1 cellular context compared by ENCODE assay signal in the genomic region with DNA sequence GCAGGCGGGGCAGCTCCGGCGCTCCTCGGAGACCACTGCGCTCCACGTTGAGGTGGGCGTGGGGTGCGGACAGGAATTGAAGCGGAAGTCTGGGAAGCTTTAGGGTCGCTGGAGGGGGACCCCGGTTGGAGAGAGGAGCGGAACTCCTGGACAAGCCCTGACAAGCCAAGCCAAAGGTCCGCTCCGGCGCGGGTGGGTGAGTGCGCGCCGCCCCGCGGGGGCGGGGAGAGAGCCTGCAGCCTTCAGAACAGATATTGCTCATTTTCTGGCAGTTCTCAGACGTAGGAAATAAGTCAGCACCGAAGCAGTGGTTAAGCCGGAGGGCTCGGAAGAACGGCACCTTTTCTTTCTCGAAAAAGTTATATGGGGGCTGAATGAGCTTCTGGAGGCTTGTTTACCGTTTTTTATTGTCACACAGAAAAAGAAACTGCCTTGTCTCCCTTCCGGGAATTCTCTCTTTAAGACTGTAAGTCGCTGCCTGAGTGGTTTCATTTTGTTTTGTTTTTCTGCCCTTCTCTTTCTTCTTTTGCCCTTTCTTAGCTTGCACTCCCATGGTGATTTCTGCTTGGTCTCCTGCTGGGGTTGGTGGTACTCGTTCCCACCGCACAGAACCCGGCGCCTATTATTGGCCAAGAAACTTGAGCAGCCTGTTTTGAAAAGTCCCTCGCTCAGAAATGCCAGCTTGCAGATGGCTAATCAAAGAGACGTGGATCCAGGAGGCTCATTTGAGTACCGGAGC.
TF ChIP-seq lines count a peak whose summit lies in the region.

No MANE protein-coding gene starts in this region.

TF ChIP-seq in GM12878, 131 proteins besides CTCF, POLR2A, EP300 and RAD21 (continued from another document and continues in another):
- TF ChIP-seq, protein P1, sequence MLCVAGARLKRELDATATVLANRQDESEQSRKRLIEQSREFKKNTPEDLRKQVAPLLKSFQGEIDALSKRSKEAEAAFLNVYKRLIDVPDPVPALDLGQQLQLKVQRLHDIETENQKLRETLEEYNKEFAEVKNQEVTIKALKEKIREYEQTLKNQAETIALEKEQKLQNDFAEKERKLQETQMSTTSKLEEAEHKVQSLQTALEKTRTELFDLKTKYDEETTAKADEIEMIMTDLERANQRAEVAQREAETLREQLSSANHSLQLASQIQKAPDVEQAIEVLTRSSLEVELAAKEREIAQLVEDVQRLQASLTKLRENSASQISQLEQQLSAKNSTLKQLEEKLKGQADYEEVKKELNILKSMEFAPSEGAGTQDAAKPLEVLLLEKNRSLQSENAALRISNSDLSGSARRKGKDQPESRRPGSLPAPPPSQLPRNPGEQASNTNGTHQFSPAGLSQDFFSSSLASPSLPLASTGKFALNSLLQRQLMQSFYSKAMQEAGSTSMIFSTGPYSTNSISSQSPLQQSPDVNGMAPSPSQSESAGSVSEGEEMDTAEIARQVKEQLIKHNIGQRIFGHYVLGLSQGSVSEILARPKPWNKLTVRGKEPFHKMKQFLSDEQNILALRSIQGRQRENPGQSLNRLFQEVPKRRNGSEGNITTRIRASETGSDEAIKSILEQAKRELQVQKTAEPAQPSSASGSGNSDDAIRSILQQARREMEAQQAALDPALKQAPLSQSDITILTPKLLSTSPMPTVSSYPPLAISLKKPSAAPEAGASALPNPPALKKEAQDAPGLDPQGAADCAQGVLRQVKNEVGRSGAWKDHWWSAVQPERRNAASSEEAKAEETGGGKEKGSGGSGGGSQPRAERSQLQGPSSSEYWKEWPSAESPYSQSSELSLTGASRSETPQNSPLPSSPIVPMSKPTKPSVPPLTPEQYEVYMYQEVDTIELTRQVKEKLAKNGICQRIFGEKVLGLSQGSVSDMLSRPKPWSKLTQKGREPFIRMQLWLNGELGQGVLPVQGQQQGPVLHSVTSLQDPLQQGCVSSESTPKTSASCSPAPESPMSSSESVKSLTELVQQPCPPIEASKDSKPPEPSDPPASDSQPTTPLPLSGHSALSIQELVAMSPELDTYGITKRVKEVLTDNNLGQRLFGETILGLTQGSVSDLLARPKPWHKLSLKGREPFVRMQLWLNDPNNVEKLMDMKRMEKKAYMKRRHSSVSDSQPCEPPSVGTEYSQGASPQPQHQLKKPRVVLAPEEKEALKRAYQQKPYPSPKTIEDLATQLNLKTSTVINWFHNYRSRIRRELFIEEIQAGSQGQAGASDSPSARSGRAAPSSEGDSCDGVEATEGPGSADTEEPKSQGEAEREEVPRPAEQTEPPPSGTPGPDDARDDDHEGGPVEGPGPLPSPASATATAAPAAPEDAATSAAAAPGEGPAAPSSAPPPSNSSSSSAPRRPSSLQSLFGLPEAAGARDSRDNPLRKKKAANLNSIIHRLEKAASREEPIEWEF (IDR thresholded peaks at IDR 0.05; ENCODE audit: insufficient replicate concordance, low read depth, low read length): no peak
- no peak for TF ChIP-seq ZNF217 (IDR thresholded peaks at IDR 0.05)
- TF ChIP-seq, protein P2, sequence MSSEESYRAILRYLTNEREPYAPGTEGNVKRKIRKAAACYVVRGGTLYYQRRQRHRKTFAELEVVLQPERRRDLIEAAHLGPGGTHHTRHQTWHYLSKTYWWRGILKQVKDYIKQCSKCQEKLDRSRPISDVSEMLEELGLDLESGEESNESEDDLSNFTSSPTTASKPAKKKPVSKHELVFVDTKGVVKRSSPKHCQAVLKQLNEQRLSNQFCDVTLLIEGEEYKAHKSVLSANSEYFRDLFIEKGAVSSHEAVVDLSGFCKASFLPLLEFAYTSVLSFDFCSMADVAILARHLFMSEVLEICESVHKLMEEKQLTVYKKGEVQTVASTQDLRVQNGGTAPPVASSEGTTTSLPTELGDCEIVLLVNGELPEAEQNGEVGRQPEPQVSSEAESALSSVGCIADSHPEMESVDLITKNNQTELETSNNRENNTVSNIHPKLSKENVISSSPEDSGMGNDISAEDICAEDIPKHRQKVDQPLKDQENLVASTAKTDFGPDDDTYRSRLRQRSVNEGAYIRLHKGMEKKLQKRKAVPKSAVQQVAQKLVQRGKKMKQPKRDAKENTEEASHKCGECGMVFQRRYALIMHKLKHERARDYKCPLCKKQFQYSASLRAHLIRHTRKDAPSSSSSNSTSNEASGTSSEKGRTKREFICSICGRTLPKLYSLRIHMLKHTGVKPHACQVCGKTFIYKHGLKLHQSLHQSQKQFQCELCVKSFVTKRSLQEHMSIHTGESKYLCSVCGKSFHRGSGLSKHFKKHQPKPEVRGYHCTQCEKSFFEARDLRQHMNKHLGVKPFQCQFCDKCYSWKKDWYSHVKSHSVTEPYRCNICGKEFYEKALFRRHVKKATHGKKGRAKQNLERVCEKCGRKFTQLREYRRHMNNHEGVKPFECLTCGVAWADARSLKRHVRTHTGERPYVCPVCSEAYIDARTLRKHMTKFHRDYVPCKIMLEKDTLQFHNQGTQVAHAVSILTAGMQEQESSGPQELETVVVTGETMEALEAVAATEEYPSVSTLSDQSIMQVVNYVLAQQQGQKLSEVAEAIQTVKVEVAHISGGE (CRISPR knock-in tag; IDR thresholded peaks at IDR 0.05): no peak
- peak; percentile 45; the same call in 1 of the 2 replicates for TF ChIP-seq RUNX3 (IDR thresholded peaks at IDR 0.05; ENCODE audit: low read length)
- no peak for TF ChIP-seq HDGF (IDR thresholded peaks at IDR 0.05)
- TF ChIP-seq SREBF2 (IDR thresholded peaks at IDR 0.05; ENCODE audit: low read length): no peak
- TF ChIP-seq, protein P3, sequence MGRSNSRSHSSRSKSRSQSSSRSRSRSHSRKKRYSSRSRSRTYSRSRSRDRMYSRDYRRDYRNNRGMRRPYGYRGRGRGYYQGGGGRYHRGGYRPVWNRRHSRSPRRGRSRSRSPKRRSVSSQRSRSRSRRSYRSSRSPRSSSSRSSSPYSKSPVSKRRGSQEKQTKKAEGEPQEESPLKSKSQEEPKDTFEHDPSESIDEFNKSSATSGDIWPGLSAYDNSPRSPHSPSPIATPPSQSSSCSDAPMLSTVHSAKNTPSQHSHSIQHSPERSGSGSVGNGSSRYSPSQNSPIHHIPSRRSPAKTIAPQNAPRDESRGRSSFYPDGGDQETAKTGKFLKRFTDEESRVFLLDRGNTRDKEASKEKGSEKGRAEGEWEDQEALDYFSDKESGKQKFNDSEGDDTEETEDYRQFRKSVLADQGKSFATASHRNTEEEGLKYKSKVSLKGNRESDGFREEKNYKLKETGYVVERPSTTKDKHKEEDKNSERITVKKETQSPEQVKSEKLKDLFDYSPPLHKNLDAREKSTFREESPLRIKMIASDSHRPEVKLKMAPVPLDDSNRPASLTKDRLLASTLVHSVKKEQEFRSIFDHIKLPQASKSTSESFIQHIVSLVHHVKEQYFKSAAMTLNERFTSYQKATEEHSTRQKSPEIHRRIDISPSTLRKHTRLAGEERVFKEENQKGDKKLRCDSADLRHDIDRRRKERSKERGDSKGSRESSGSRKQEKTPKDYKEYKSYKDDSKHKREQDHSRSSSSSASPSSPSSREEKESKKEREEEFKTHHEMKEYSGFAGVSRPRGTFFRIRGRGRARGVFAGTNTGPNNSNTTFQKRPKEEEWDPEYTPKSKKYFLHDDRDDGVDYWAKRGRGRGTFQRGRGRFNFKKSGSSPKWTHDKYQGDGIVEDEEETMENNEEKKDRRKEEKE (IDR thresholded peaks at IDR 0.05): no peak
- TF ChIP-seq MYC (IDR thresholded peaks at IDR 0.05; ENCODE audit: insufficient read depth, insufficient read length, insufficient replicate concordance, low read length, severe bottlenecking): no peak
- no peak for TF ChIP-seq EZH2 (IDR thresholded peaks at IDR 0.05; ENCODE audit: borderline replicate concordance, control insufficient read depth, low read depth, low read length)
- TF ChIP-seq, protein P4, sequence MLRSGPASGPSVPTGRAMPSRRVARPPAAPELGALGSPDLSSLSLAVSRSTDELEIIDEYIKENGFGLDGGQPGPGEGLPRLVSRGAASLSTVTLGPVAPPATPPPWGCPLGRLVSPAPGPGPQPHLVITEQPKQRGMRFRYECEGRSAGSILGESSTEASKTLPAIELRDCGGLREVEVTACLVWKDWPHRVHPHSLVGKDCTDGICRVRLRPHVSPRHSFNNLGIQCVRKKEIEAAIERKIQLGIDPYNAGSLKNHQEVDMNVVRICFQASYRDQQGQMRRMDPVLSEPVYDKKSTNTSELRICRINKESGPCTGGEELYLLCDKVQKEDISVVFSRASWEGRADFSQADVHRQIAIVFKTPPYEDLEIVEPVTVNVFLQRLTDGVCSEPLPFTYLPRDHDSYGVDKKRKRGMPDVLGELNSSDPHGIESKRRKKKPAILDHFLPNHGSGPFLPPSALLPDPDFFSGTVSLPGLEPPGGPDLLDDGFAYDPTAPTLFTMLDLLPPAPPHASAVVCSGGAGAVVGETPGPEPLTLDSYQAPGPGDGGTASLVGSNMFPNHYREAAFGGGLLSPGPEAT (IDR thresholded peaks at IDR 0.05; ENCODE audit: low read depth): no peak
- no peak for TF ChIP-seq NR2C2 (IDR thresholded peaks at IDR 0.05; ENCODE audit: borderline replicate concordance, control insufficient read depth, insufficient read length, low read depth)
- TF ChIP-seq NBN (IDR thresholded peaks at IDR 0.05): peak; percentile 73
- TF ChIP-seq, protein P5, sequence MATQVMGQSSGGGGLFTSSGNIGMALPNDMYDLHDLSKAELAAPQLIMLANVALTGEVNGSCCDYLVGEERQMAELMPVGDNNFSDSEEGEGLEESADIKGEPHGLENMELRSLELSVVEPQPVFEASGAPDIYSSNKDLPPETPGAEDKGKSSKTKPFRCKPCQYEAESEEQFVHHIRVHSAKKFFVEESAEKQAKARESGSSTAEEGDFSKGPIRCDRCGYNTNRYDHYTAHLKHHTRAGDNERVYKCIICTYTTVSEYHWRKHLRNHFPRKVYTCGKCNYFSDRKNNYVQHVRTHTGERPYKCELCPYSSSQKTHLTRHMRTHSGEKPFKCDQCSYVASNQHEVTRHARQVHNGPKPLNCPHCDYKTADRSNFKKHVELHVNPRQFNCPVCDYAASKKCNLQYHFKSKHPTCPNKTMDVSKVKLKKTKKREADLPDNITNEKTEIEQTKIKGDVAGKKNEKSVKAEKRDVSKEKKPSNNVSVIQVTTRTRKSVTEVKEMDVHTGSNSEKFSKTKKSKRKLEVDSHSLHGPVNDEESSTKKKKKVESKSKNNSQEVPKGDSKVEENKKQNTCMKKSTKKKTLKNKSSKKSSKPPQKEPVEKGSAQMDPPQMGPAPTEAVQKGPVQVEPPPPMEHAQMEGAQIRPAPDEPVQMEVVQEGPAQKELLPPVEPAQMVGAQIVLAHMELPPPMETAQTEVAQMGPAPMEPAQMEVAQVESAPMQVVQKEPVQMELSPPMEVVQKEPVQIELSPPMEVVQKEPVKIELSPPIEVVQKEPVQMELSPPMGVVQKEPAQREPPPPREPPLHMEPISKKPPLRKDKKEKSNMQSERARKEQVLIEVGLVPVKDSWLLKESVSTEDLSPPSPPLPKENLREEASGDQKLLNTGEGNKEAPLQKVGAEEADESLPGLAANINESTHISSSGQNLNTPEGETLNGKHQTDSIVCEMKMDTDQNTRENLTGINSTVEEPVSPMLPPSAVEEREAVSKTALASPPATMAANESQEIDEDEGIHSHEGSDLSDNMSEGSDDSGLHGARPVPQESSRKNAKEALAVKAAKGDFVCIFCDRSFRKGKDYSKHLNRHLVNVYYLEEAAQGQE (IDR thresholded peaks at IDR 0.05; ENCODE audit: low read depth, low read length): no peak
- TF ChIP-seq, protein P6, sequence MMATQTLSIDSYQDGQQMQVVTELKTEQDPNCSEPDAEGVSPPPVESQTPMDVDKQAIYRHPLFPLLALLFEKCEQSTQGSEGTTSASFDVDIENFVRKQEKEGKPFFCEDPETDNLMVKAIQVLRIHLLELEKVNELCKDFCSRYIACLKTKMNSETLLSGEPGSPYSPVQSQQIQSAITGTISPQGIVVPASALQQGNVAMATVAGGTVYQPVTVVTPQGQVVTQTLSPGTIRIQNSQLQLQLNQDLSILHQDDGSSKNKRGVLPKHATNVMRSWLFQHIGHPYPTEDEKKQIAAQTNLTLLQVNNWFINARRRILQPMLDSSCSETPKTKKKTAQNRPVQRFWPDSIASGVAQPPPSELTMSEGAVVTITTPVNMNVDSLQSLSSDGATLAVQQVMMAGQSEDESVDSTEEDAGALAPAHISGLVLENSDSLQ (IDR thresholded peaks at IDR 0.05): no peak
- no peak for TF ChIP-seq FOXK2 (IDR thresholded peaks at IDR 0.05)
- TF ChIP-seq BRCA1 (IDR thresholded peaks at IDR 0.05; ENCODE audit: low read depth, low read length): no peak
- no peak for TF ChIP-seq CBFB (IDR thresholded peaks at IDR 0.05; ENCODE audit: low read depth)
- no peak for TF ChIP-seq MYB (IDR thresholded peaks at IDR 0.05; ENCODE audit: borderline replicate concordance, low read depth, low read length)
- TF ChIP-seq TARDBP (IDR thresholded peaks at IDR 0.05; ENCODE audit: borderline replicate concordance): peak; percentile 53; the same call in 1 of the 2 replicates
- TF ChIP-seq, protein P7, sequence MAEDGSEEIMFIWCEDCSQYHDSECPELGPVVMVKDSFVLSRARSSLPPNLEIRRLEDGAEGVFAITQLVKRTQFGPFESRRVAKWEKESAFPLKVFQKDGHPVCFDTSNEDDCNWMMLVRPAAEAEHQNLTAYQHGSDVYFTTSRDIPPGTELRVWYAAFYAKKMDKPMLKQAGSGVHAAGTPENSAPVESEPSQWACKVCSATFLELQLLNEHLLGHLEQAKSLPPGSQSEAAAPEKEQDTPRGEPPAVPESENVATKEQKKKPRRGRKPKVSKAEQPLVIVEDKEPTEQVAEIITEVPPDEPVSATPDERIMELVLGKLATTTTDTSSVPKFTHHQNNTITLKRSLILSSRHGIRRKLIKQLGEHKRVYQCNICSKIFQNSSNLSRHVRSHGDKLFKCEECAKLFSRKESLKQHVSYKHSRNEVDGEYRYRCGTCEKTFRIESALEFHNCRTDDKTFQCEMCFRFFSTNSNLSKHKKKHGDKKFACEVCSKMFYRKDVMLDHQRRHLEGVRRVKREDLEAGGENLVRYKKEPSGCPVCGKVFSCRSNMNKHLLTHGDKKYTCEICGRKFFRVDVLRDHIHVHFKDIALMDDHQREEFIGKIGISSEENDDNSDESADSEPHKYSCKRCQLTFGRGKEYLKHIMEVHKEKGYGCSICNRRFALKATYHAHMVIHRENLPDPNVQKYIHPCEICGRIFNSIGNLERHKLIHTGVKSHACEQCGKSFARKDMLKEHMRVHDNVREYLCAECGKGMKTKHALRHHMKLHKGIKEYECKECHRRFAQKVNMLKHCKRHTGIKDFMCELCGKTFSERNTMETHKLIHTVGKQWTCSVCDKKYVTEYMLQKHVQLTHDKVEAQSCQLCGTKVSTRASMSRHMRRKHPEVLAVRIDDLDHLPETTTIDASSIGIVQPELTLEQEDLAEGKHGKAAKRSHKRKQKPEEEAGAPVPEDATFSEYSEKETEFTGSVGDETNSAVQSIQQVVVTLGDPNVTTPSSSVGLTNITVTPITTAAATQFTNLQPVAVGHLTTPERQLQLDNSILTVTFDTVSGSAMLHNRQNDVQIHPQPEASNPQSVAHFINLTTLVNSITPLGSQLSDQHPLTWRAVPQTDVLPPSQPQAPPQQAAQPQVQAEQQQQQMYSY (CRISPR knock-in tag; IDR thresholded peaks at IDR 0.05): no peak
- TF ChIP-seq ZZZ3 (IDR thresholded peaks at IDR 0.05; ENCODE audit: control insufficient read depth, insufficient read length, low read depth): no peak
- TF ChIP-seq FOXM1 (IDR thresholded peaks at IDR 0.05; ENCODE audit: low read depth, low read length): no peak
- TF ChIP-seq FOS (IDR thresholded peaks at IDR 0.05; ENCODE audit: borderline replicate concordance, extremely low read depth, insufficient read length): no peak
- TF ChIP-seq SUZ12 (IDR thresholded peaks at IDR 0.05; ENCODE audit: unreplicated experiment): no peak
- peak; percentile 49; the same call in 1 of the 2 replicates for TF ChIP-seq NR2F1 (conservative IDR thresholded peaks at IDR 0.05)
- TF ChIP-seq PAX5 (IDR thresholded peaks at IDR 0.05; ENCODE audit: borderline replicate concordance, low read depth, low read length): peak; percentile 7; the same call in 1 of the 2 replicates
